In genomic region chr18:76828686-76829085, GRCh38 we compare ENCODE assay signal across 7 cellular contexts. TPM values are rescaled to one million over a fixed set of nuclear protein-coding genes. Genes with fewer than 3 reads are reported as not detected.
DNase-seq lines count a peak whose midpoint lies in the region; ATAC-seq, FAIRE-seq and TF ChIP-seq lines count a peak whose summit lies in the region.
"Not testable (repeated sequence)": the region's sequence is repeated elsewhere in the genome, so short reads cannot be mapped to it uniquely, and the experiment has no call there.

No MANE protein-coding gene starts in this region.

- WGBS in esophagus muscularis mucosa = 79% methylated on average over 8 of the region's 8 CpGs
- 78% methylated on average over 8 of the region's 8 CpGs for WGBS in hepatocyte (ENCODE audit: low lambda C conversion rate, missing lambda C conversion rate)

- peak overlapping the region; percentile 94 for H3K27ac Mint-ChIP-seq in nephron progenitor cell
- H3K27ac Mint-ChIP-seq in progenitor cell of endocrine pancreas = peak overlapping the region; percentile 59
- peak overlapping the region; percentile 78 for H3K27ac Mint-ChIP-seq in stimulated activated effector memory CD8-positive, alpha-beta T cell treated with anti-CD3 and anti-CD28 coated beads, Interleukin-12 subunit alpha, Interleukin-12 subunit beta, amount 100 ng/mL, for 72 hours

- not testable (repeated sequence) for TF ChIP-seq EP300 in esophagus muscularis mucosa (IDR thresholded peaks at IDR 0.05)

- DNase-seq in GM18507 (ENCODE audit: extremely low spot score, insufficient read length, low read depth); esophagus muscularis mucosa (ENCODE audit: extremely low spot score); hepatocyte (ENCODE audit: low spot score); nephron progenitor cell; progenitor cell of endocrine pancreas (ENCODE audit: low spot score, unreplicated experiment); stimulated activated effector memory CD8-positive, alpha-beta T cell treated with anti-CD3 and anti-CD28 coated beads, Interleukin-12 subunit alpha, Interleukin-12 subunit beta, amount 100 ng/mL, for 72 hours (ENCODE audit: low spot score in 2 of 2): not testable (repeated sequence)
- DNase-seq in WERI-Rb-1 = peak; percentile 51

- not testable (repeated sequence) for H4K20me1 ChIP-seq in hepatocyte (ENCODE audit: insufficient read depth, poor library complexity, severe bottlenecking)

- not testable (repeated sequence) for H3K27me3 ChIP-seq in WERI-Rb-1 (ENCODE audit: insufficient read depth, low read depth, severe bottlenecking); esophagus muscularis mucosa; hepatocyte

- intact Hi-C loops in esophagus muscularis mucosa (cut with DNase I) = not testable (repeated sequence)

- H3K4me1 Mint-ChIP-seq in nephron progenitor cell (peaks cover 43% of the 10 kb centered on the region), progenitor cell of endocrine pancreas (ENCODE audit: low read depth) (peaks cover 16% of the 10 kb centered on the region)
- peaks cover 36% of the 10 kb centered on the region for H3K4me1 Mint-ChIP-seq in stimulated activated effector memory CD8-positive, alpha-beta T cell treated with anti-CD3 and anti-CD28 coated beads, Interleukin-12 subunit alpha, Interleukin-12 subunit beta, amount 100 ng/mL, for 72 hours

- not testable (repeated sequence) for H3K4me3 Mint-ChIP-seq in nephron progenitor cell; progenitor cell of endocrine pancreas (ENCODE audit: low read depth); stimulated activated effector memory CD8-positive, alpha-beta T cell treated with anti-CD3 and anti-CD28 coated beads, Interleukin-12 subunit alpha, Interleukin-12 subunit beta, amount 100 ng/mL, for 72 hours

- H3K4me2 ChIP-seq in hepatocyte = peak overlapping the region; percentile 1

- H3K79me2 ChIP-seq in hepatocyte = peaks cover 99% of the 10 kb centered on the region

- not testable (repeated sequence) for H3K9me3 ChIP-seq in WERI-Rb-1 (ENCODE audit: severe bottlenecking); esophagus muscularis mucosa; hepatocyte (ENCODE audit: low read depth)

- TF ChIP-seq POLR2A in esophagus muscularis mucosa (IDR thresholded peaks at IDR 0.05; ENCODE audit: low read depth) = not testable (repeated sequence)

- peak; percentile 9 for FAIRE-seq in GM18507 (lab: Jason Lieb, UNC)

- H3K4me1 ChIP-seq in esophagus muscularis mucosa = peaks cover 0 to 53% (median 32%) of the 10 kb centered on the region in 4 donors
- H3K4me1 ChIP-seq in hepatocyte (ENCODE audit: insufficient read depth) = not testable (repeated sequence)

- not testable (repeated sequence) for H2AFZ ChIP-seq in hepatocyte

- H3K9me3 Mint-ChIP-seq in nephron progenitor cell = peaks cover 22% of the 10 kb centered on the region
- H3K9me3 Mint-ChIP-seq in progenitor cell of endocrine pancreas (ENCODE audit: low read depth); stimulated activated effector memory CD8-positive, alpha-beta T cell treated with anti-CD3 and anti-CD28 coated beads, Interleukin-12 subunit alpha, Interleukin-12 subunit beta, amount 100 ng/mL, for 72 hours: not testable (repeated sequence)

- H3K4me3 ChIP-seq in WERI-Rb-1 (ENCODE audit: low read depth, low read length); esophagus muscularis mucosa; hepatocyte: not testable (repeated sequence)

- H3K9me2 ChIP-seq in hepatocyte (replicated peaks; ENCODE audit: insufficient read depth) = not testable (repeated sequence)

- H3K27ac ChIP-seq in WERI-Rb-1 = peak overlapping the region; percentile 53
- peak overlapping the region; percentile 30 to 74 (median 59) for H3K27ac ChIP-seq in esophagus muscularis mucosa (replicated peaks in 1 of 4)
- H3K27ac ChIP-seq in hepatocyte = peak overlapping the region; percentile 28

- not testable (repeated sequence) for H3K36me3 ChIP-seq in WERI-Rb-1; esophagus muscularis mucosa; hepatocyte (replicated peaks; ENCODE audit: insufficient read depth, low read depth)

- not testable (repeated sequence) for H3K27me3 Mint-ChIP-seq in nephron progenitor cell (ENCODE audit: low read depth, poor library complexity); progenitor cell of endocrine pancreas

- ATAC-seq in stimulated activated effector memory CD8-positive, alpha-beta T cell treated with anti-CD3 and anti-CD28 coated beads, Interleukin-12 subunit alpha, Interleukin-12 subunit beta, amount 100 ng/mL, for 72 hours = not testable (repeated sequence)

- peaks cover 36% of the 10 kb centered on the region for H3K36me3 Mint-ChIP-seq in nephron progenitor cell (ENCODE audit: low read depth)
- H3K36me3 Mint-ChIP-seq in progenitor cell of endocrine pancreas (ENCODE audit: insufficient read depth) = peaks cover 13% of the 10 kb centered on the region
- H3K36me3 Mint-ChIP-seq in stimulated activated effector memory CD8-positive, alpha-beta T cell treated with anti-CD3 and anti-CD28 coated beads, Interleukin-12 subunit alpha, Interleukin-12 subunit beta, amount 100 ng/mL, for 72 hours = peaks cover 14% of the 10 kb centered on the region

- TF ChIP-seq CTCF in WERI-Rb-1 (IDR thresholded peaks at IDR 0.05; ENCODE audit: low read depth, low read length); esophagus muscularis mucosa (IDR thresholded peaks at IDR 0.05); hepatocyte (IDR thresholded peaks at IDR 0.05; ENCODE audit: poor library complexity); nephron progenitor cell (IDR thresholded peaks at IDR 0.05); progenitor cell of endocrine pancreas (IDR thresholded peaks at IDR 0.05; ENCODE audit: unreplicated experiment): not testable (repeated sequence)

RNA-seq across cellular contexts. Expression of gene ZNF236, which starts 6.3 kb away (rescaled TPM):
- total RNA-seq in esophagus muscularis mucosa = 10 to 100 TPM; 10.1 to 15.8 (median 14.8) TPM
- total RNA-seq in hepatocyte = 7.5 and 8.2 TPM in 2 replicates
- polyA plus RNA-seq in hepatocyte = 7.4 and 8.5 TPM in 2 replicates
- total RNA-seq in progenitor cell of endocrine pancreas = 28.9 and 32.5 TPM in 2 replicates
